ENCODE assay signal across 22 cellular contexts in genomic region chr7:140458191-140458590, GRCh38. TPM values are rescaled to one million over a fixed set of nuclear protein-coding genes. Genes with fewer than 3 reads are reported as not detected.
A peak's percentile ranks its signal among the peaks of the same experiment; 100 is the strongest.
DNase-seq lines count a peak whose midpoint lies in the region; ATAC-seq and TF ChIP-seq lines count a peak whose summit lies in the region.
"Had no signal": no experiment of that assay in that cellular context is flagged by ENCODE, and none has a peak within 500 bp of the region (broad histone marks: within the 10 kb centered on the region; RNA-seq: fewer than 3 reads in every experiment).

No MANE protein-coding gene starts in this region.

- H3K4me3 Mint-ChIP-seq in activated CD4-positive, alpha-beta T cell treated with anti-CD3 and anti-CD28 coated beads for 36 hours: no peak overlapping the region
- H3K4me3 Mint-ChIP-seq in GM23338 (no peak overlapping the region), glutamatergic neuron (ENCODE audit: unreplicated experiment) (no peak overlapping the region)
- H3K4me3 Mint-ChIP-seq in activated T-helper 1 cell treated with anti-CD3 and anti-CD28 coated beads, Interleukin-12 subunit alpha, Interleukin-12 subunit beta, Interleukin-2, Interleukin-4 antibody, amounts not matched to agents 30 ng/mL and 10 ng/mL and 1 ng/mL, durations not matched to agents 14 hours and 24 hours and 36 hours: no peak overlapping the region
- H3K4me3 Mint-ChIP-seq: CD8-positive, alpha-beta T cell had no signal

- H3K27ac Mint-ChIP-seq in activated CD4-positive, alpha-beta T cell treated with anti-CD3 and anti-CD28 coated beads for 36 hours: peak overlapping the region; percentile 45
- H3K27ac Mint-ChIP-seq in GM23338 (peak overlapping the region; percentile 69; the same call in 1 of the 2 replicates), glutamatergic neuron (ENCODE audit: unreplicated experiment) (peak overlapping the region; percentile 23)
- H3K27ac Mint-ChIP-seq in activated T-helper 1 cell treated with anti-CD3 and anti-CD28 coated beads, Interleukin-12 subunit alpha, Interleukin-12 subunit beta, Interleukin-2, Interleukin-4 antibody, amounts not matched to agents 30 ng/mL and 10 ng/mL and 1 ng/mL, durations not matched to agents 14 hours and 24 hours and 36 hours: peak overlapping the region; percentile 2
- H3K27ac Mint-ChIP-seq: CD8-positive, alpha-beta T cell had no signal

- CTCF ChIA-PET in activated CD4-positive, alpha-beta T cell treated with anti-CD3 and anti-CD28 coated beads for 36 hours (lab: Charles Lee): no interaction called here
- CTCF ChIA-PET in mammary epithelial cell (lab: Charles Lee; ENCODE audit: low non-redundant PET): no interaction called here

- intact Hi-C loops in activated CD4-positive, alpha-beta T cell treated with anti-CD3 and anti-CD28 coated beads for 36 hours (cut with DNase I, micrococcal nuclease): no loop called here
- intact Hi-C loops in activated T-helper 1 cell treated with anti-CD3 and anti-CD28 coated beads, Interleukin-12 subunit alpha, Interleukin-12 subunit beta, Interleukin-2, Interleukin-4 antibody, amounts not matched to agents 30 ng/mL and 10 ng/mL and 1 ng/mL, durations not matched to agents 14 hours and 24 hours and 36 hours (cut with micrococcal nuclease): no loop called here
- intact Hi-C loops in testis (cut with DNase I; ENCODE audit: low total_unique reads): no loop called here
- intact Hi-C loops in mammary epithelial cell (cut with micrococcal nuclease): no loop called here

- H3K36me3 ChIP-seq in GM23338 (ENCODE audit: insufficient read depth) (peaks cover 39% of the 10 kb centered on the region; the same call in 1 of the 2 replicates), testis (ENCODE audit: low read depth, missing control alignments) (no peaks in the 10 kb centered on the region), mammary epithelial cell (ENCODE audit: insufficient read depth, low read length) (peaks cover 19% of the 10 kb centered on the region)

- no peak overlapping the region for H3K9ac ChIP-seq in mammary epithelial cell (ENCODE audit: insufficient read depth, low read length)

- POLR2A ChIA-PET in activated CD4-positive, alpha-beta T cell treated with anti-CD3 and anti-CD28 coated beads for 36 hours (lab: Charles Lee): no interaction called here

- in situ Hi-C loops in mammary epithelial cell (cut with MboI; ENCODE audit: low sequenced_read_pairs in 2 of 2): no loop called here

- ATAC-seq in activated CD4-positive, alpha-beta T cell treated with anti-CD3 and anti-CD28 coated beads for 36 hours: no peak
- ATAC-seq in GM23338: no peak
- ATAC-seq: CD8-positive, alpha-beta T cell had no signal

- H4K20me1 ChIP-seq in GM23338 (replicated peaks; ENCODE audit: insufficient read depth): peaks cover 17% of the 10 kb centered on the region
- H4K20me1 ChIP-seq in mammary epithelial cell (ENCODE audit: insufficient read depth, low read length): no peaks in the 10 kb centered on the region

- TF ChIP-seq POLR2A in testis (IDR thresholded peaks at IDR 0.05): no peak

- peaks cover 42% of the 10 kb centered on the region for H3K4me1 ChIP-seq in GM23338 (ENCODE audit: insufficient read depth)
- no peaks in the 10 kb centered on the region for H3K4me1 ChIP-seq in testis
- no peaks in the 10 kb centered on the region for H3K4me1 ChIP-seq in mammary epithelial cell (ENCODE audit: insufficient read depth, low read length)

- H3K36me3 Mint-ChIP-seq in activated CD4-positive, alpha-beta T cell treated with anti-CD3 and anti-CD28 coated beads for 36 hours (ENCODE audit: low read depth): peaks cover 52% of the 10 kb centered on the region
- H3K36me3 Mint-ChIP-seq in GM23338 (ENCODE audit: low read depth) (peaks cover 82% of the 10 kb centered on the region), glutamatergic neuron (ENCODE audit: unreplicated experiment) (peaks cover 9% of the 10 kb centered on the region)
- peaks cover 54% of the 10 kb centered on the region for H3K36me3 Mint-ChIP-seq in activated T-helper 1 cell treated with anti-CD3 and anti-CD28 coated beads, Interleukin-12 subunit alpha, Interleukin-12 subunit beta, Interleukin-2, Interleukin-4 antibody, amounts not matched to agents 30 ng/mL and 10 ng/mL and 1 ng/mL, durations not matched to agents 14 hours and 24 hours and 36 hours (ENCODE audit: low read depth)

- H3K4me3 ChIP-seq in GM23338: no peak overlapping the region
- no peak overlapping the region for H3K4me3 ChIP-seq in testis
- H3K4me3 ChIP-seq in mammary epithelial cell (replicated peaks in 1 of 3; ENCODE audit: insufficient read depth in 1 of 3, low read depth in 2 of 3, low read length in 3 of 3): no peak overlapping the region

- H3K9me3 ChIP-seq in testis: no peaks in the 10 kb centered on the region
- H3K9me3 ChIP-seq in mammary epithelial cell (replicated peaks; ENCODE audit: insufficient read depth, low read length): no peaks in the 10 kb centered on the region

- 91 to 93% methylated on average over 3 of the region's 3 CpGs for WGBS in testis, 2 donors
- 95% methylated on average over 3 of the region's 3 CpGs for WGBS in mammary epithelial cell (ENCODE audit: low coverage, missing lambda C conversion rate)

- H3K27me3 ChIP-seq in GM23338 (ENCODE audit: insufficient read depth): no peaks in the 10 kb centered on the region
- no peaks in the 10 kb centered on the region for H3K27me3 ChIP-seq in testis
- no peaks in the 10 kb centered on the region for H3K27me3 ChIP-seq in mammary epithelial cell (ENCODE audit: insufficient read depth, low read length)

- H3K27ac ChIP-seq in GM23338 (ENCODE audit: low read depth): peak overlapping the region; percentile 58
- H3K27ac ChIP-seq in testis: no peak overlapping the region
- H3K27ac ChIP-seq in mammary epithelial cell (ENCODE audit: insufficient read depth, low read depth, low read length): no peak overlapping the region

- H3K4me1 Mint-ChIP-seq in activated CD4-positive, alpha-beta T cell treated with anti-CD3 and anti-CD28 coated beads for 36 hours: peaks cover 28% of the 10 kb centered on the region
- H3K4me1 Mint-ChIP-seq in GM23338 (peaks cover 56% of the 10 kb centered on the region), glutamatergic neuron (ENCODE audit: low read depth, unreplicated experiment) (peaks cover 11% of the 10 kb centered on the region)
- peaks cover 44% of the 10 kb centered on the region for H3K4me1 Mint-ChIP-seq in activated T-helper 1 cell treated with anti-CD3 and anti-CD28 coated beads, Interleukin-12 subunit alpha, Interleukin-12 subunit beta, Interleukin-2, Interleukin-4 antibody, amounts not matched to agents 30 ng/mL and 10 ng/mL and 1 ng/mL, durations not matched to agents 14 hours and 24 hours and 36 hours (ENCODE audit: low read depth)

- H3K79me2 ChIP-seq in GM23338 (replicated peaks; ENCODE audit: insufficient read depth): peaks cover 69% of the 10 kb centered on the region
- H3K79me2 ChIP-seq in mammary epithelial cell (ENCODE audit: insufficient read depth, low read length): peaks cover 23% of the 10 kb centered on the region

- dilution Hi-C loops in mammary epithelial cell (cut with HindIII; ENCODE audit: low sequenced_read_pairs): no loop called here

- H3K9me2 ChIP-seq in GM23338 (ENCODE audit: insufficient read depth): no peaks in the 10 kb centered on the region

- no peaks in the 10 kb centered on the region for H3K27me3 Mint-ChIP-seq in activated CD4-positive, alpha-beta T cell treated with anti-CD3 and anti-CD28 coated beads for 36 hours
- no peaks in the 10 kb centered on the region for H3K27me3 Mint-ChIP-seq in GM23338 (ENCODE audit: insufficient read depth, low read depth, poor library complexity)
- no peaks in the 10 kb centered on the region for H3K27me3 Mint-ChIP-seq in activated T-helper 1 cell treated with anti-CD3 and anti-CD28 coated beads, Interleukin-12 subunit alpha, Interleukin-12 subunit beta, Interleukin-2, Interleukin-4 antibody, amounts not matched to agents 30 ng/mL and 10 ng/mL and 1 ng/mL, durations not matched to agents 14 hours and 24 hours and 36 hours (ENCODE audit: insufficient read depth)
- H3K27me3 Mint-ChIP-seq in glutamatergic neuron (ENCODE audit: unreplicated experiment): peaks cover 1% of the 10 kb centered on the region

- peaks cover 31% of the 10 kb centered on the region for H3F3A ChIP-seq in GM23338 (replicated peaks; ENCODE audit: low read depth)

- no peaks in the 10 kb centered on the region for H3K9me3 Mint-ChIP-seq in activated CD4-positive, alpha-beta T cell treated with anti-CD3 and anti-CD28 coated beads for 36 hours (ENCODE audit: low read depth)
- no peaks in the 10 kb centered on the region for H3K9me3 Mint-ChIP-seq in GM23338
- no peaks in the 10 kb centered on the region for H3K9me3 Mint-ChIP-seq in activated T-helper 1 cell treated with anti-CD3 and anti-CD28 coated beads, Interleukin-12 subunit alpha, Interleukin-12 subunit beta, Interleukin-2, Interleukin-4 antibody, amounts not matched to agents 30 ng/mL and 10 ng/mL and 1 ng/mL, durations not matched to agents 14 hours and 24 hours and 36 hours
- peaks cover 1% of the 10 kb centered on the region for H3K9me3 Mint-ChIP-seq in glutamatergic neuron (ENCODE audit: unreplicated experiment)
- H3K9me3 Mint-ChIP-seq: CD8-positive, alpha-beta T cell had no signal

- no peak for TF ChIP-seq CTCF in GM23338 (conservative IDR thresholded peaks at IDR 0.05; ENCODE audit: low read depth in 2 of 2)
- no peak for TF ChIP-seq CTCF in glutamatergic neuron (IDR thresholded peaks at IDR 0.05; ENCODE audit: partially characterized antibody, unreplicated experiment)
- no peak for TF ChIP-seq CTCF in testis (IDR thresholded peaks at IDR 0.05)
- TF ChIP-seq CTCF in mammary epithelial cell (conservative IDR thresholded peaks at IDR 0.05 in 1 of 2, IDR thresholded peaks at IDR 0.05 in 1 of 2; ENCODE audit: extremely low read depth in 1 of 2, insufficient read depth in 1 of 2, low read depth in 1 of 2, low read length in 2 of 2): no peak

- H2AFZ ChIP-seq in GM23338: no peak overlapping the region
- no peak overlapping the region for H2AFZ ChIP-seq in mammary epithelial cell (ENCODE audit: low read depth, low read length)

- DNase-seq in activated CD4-positive, alpha-beta T cell treated with anti-CD3 and anti-CD28 coated beads for 36 hours: no peak
- DNase-seq in activated CD4-positive, alpha-beta T cell treated with anti-CD3 and anti-CD28 coated beads for 48 hours: no peak
- no peak for DNase-seq in GM23338 (ENCODE audit: low spot score)
- no peak for DNase-seq in activated T-helper 1 cell treated with anti-CD3 and anti-CD28 coated beads, Interleukin-12 subunit alpha, Interleukin-12 subunit beta, Interleukin-2, Interleukin-4 antibody, amounts not matched to agents 30 ng/mL and 10 ng/mL and 1 ng/mL, durations not matched to agents 14 hours and 24 hours and 36 hours (ENCODE audit: low spot score)
- no peak for DNase-seq in glutamatergic neuron
- DNase-seq in testis: no peak
- DNase-seq in midbrain (lab: John Stamatoyannopoulos, UW): no peak
- DNase-seq in mammary epithelial cell: no peak
- DNase-seq: AML-193; C1 segment of cervical spinal cord; CD8-positive, alpha-beta T cell; DMS153; GOT3; IMR-90; NCI-H1105 treated with DMSO at 0.1 percent for 48 hours; NCI-H2029 treated with DMSO at 0.1 percent for 48 hours; NCI-H446 treated with DMSO at 0.1 percent for 48 hours; NCI-H526 treated with DMSO at 0.1 percent for 48 hours; OCI-M1 had no signal

- no TSS peak for BruUV-seq in mammary epithelial cell (replicated peaks; lab: Mats Ljungman, UMichigan)

- H3K4me2 ChIP-seq in GM23338 (no peak overlapping the region), mammary epithelial cell (ENCODE audit: insufficient read depth, low read depth, low read length) (no peak overlapping the region)

RNA-seq across cellular contexts. Expression of gene MKRN1, which starts 21.1 kb away (rescaled TPM):
- total RNA-seq in activated CD4-positive, alpha-beta T cell treated with anti-CD3 and anti-CD28 coated beads for 36 hours: 10 to 100 TPM; 73.6 to 77.9 TPM
- total RNA-seq in GM23338 (2014; rRNA removed; shearing (Covaris generic)): 86.8 and 102 TPM in 2 replicates
- 63.5 and 65.0 TPM in 2 replicates for polyA plus RNA-seq in GM23338 (2016; fragmentation: Nextera tagmentation; extraction: Ambion mirVana)
- 61.7 and 72.2 TPM in 2 replicates for total RNA-seq in activated T-helper 1 cell treated with anti-CD3 and anti-CD28 coated beads, Interleukin-12 subunit alpha, Interleukin-12 subunit beta, Interleukin-2, Interleukin-4 antibody, amounts not matched to agents 30 ng/mL and 10 ng/mL and 1 ng/mL, durations not matched to agents 14 hours and 24 hours and 36 hours
- 138 TPM for total RNA-seq in glutamatergic neuron (ENCODE audit: unreplicated experiment)
- total RNA-seq in testis: 100 to 1,000 TPM; 142 to 158 TPM
- 320 TPM for polyA plus RNA-seq in testis (ENCODE audit: insufficient read depth, low read depth, low replicate concordance)
- 10 to 100 TPM; 48.2 to 69.6 TPM for total RNA-seq in mammary epithelial cell
- 37.3 TPM for polyA plus RNA-seq in mammary epithelial cell
- 65.0 TPM for polyA minus RNA-seq in mammary epithelial cell

RNA-seq across cellular contexts. Expression of gene RAB19, which starts 54.3 kb away (rescaled TPM):
- total RNA-seq in activated CD4-positive, alpha-beta T cell treated with anti-CD3 and anti-CD28 coated beads for 36 hours: 10 to 100 TPM; 11.3 to 12.8 TPM
- total RNA-seq in GM23338 (2014; rRNA removed; shearing (Covaris generic)): 5.2 and 15.0 TPM in 2 replicates
- 1.3 and 2.5 TPM in 2 replicates for polyA plus RNA-seq in GM23338 (2016; fragmentation: Nextera tagmentation; extraction: Ambion mirVana)
- 23.9 and 27.0 TPM in 2 replicates for total RNA-seq in activated T-helper 1 cell treated with anti-CD3 and anti-CD28 coated beads, Interleukin-12 subunit alpha, Interleukin-12 subunit beta, Interleukin-2, Interleukin-4 antibody, amounts not matched to agents 30 ng/mL and 10 ng/mL and 1 ng/mL, durations not matched to agents 14 hours and 24 hours and 36 hours
- total RNA-seq in glutamatergic neuron (ENCODE audit: unreplicated experiment): not detected
- total RNA-seq in testis: not detected
- polyA plus RNA-seq in testis (ENCODE audit: insufficient read depth, low read depth, low replicate concordance): 0.59 TPM
- 1 to 10 TPM in 1 of 2 donors, under 1 TPM in 1; 0.89 to 1.3 TPM for total RNA-seq in mammary epithelial cell
- 0.44 TPM for polyA plus RNA-seq in mammary epithelial cell
- not detected for polyA minus RNA-seq in mammary epithelial cell
- total RNA-seq: A172, Daoy, IMR-90 had no signal
- polyA plus RNA-seq: AG04450, IMR-90 had no signal

RNA-seq across cellular contexts. Expression of gene SLC37A3, which starts 59.9 kb away (rescaled TPM):
- 10 to 100 TPM; 47.5 to 55.5 TPM for total RNA-seq in activated CD4-positive, alpha-beta T cell treated with anti-CD3 and anti-CD28 coated beads for 36 hours
- total RNA-seq in GM23338 (2014; rRNA removed; shearing (Covaris generic)): 86.2 and 87.4 TPM in 2 replicates
- polyA plus RNA-seq in GM23338 (2016; fragmentation: Nextera tagmentation; extraction: Ambion mirVana) (29.0 and 35.6 TPM in 2 replicates), testis (ENCODE audit: insufficient read depth, low read depth, low replicate concordance) (23.8 TPM), mammary epithelial cell (25.0 TPM)
- total RNA-seq in activated T-helper 1 cell treated with anti-CD3 and anti-CD28 coated beads, Interleukin-12 subunit alpha, Interleukin-12 subunit beta, Interleukin-2, Interleukin-4 antibody, amounts not matched to agents 30 ng/mL and 10 ng/mL and 1 ng/mL, durations not matched to agents 14 hours and 24 hours and 36 hours: 169 and 171 TPM in 2 replicates
- total RNA-seq in glutamatergic neuron (ENCODE audit: unreplicated experiment) (84.5 TPM), testis (10 to 100 TPM; 44.7 to 67.3 TPM), mammary epithelial cell (10 to 100 TPM; 35.2 to 36.2 TPM)
- polyA minus RNA-seq in mammary epithelial cell: 77.6 TPM

Comparison
In these comparisons a context has a peak if more than half of its experiments do, and no peak if none do; other contexts are left out.
1. H3K27ac Mint-ChIP-seq: peak in every context shown above with its lines; median percentile 69 in GM23338; 45 in activated CD4-positive, alpha-beta T cell treated with anti-CD3 and anti-CD28 coated beads for 36 hours; 23 in glutamatergic neuron; 2 in activated T-helper 1 cell treated with anti-CD3 and anti-CD28 coated beads, Interleukin-12 subunit alpha, Interleukin-12 subunit beta, Interleukin-2, Interleukin-4 antibody, amounts not matched to agents 30 ng/mL and 10 ng/mL and 1 ng/mL, durations not matched to agents 14 hours and 24 hours and 36 hours.